In the genomic region with DNA sequence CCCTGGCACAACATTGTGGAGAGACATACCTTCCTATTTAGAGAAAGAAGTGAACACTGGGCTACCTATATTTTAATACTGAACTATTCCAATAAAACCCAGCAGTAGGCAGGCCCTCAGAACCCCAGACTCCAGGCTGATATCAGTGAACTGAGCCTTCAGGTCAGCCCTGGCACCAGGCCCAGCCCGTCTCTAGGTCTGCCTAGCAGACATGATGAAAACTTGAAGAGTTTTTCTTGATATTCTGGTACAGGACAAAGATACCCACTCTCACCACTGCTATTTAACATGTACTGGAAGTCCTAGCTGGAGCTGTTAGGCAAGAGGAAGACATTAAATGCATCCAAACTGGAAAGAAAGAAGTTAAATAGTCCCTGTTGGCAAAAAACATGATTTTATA, we compare ENCODE assay signal across 24 cellular contexts.
"Had no signal": no experiment of that assay in that cellular context is flagged by ENCODE, and none has a peak within 500 bp of the region (broad histone marks: within the 10 kb centered on the region; RNA-seq: fewer than 3 reads in every experiment).

No MANE protein-coding gene starts in this region.

- H3K27ac ChIP-seq: ascending aorta, breast epithelium, colonic mucosa, epithelial cell of prostate, esophagus squamous epithelium, gastroesophageal sphincter had no signal

- ATAC-seq: activated naive CD4-positive, alpha-beta T cell treated with anti-CD3 and anti-CD28 coated beads, Interleukin-2, amount 50 U/mL, for 72 hours; activated T-cell treated with anti-CD3 and anti-CD28 coated beads, Interleukin-2, amount 50 U/mL, for 72 hours; gastroesophageal sphincter had no signal

- H3K36me3 ChIP-seq: ascending aorta, breast epithelium, colonic mucosa, esophagus squamous epithelium, gastroesophageal sphincter had no signal

- H3K4me1 ChIP-seq: ascending aorta, breast epithelium, colonic mucosa, esophagus squamous epithelium, gastroesophageal sphincter had no signal

- DNase-seq: activated CD4-positive, alpha-beta memory T cell treated with anti-CD3 and anti-CD28 coated beads, Interleukin-2, amount 10 ng/mL, durations not matched to agents 7 days and 5 days; activated CD4-positive, alpha-beta T cell treated with anti-CD3 and anti-CD28 coated beads for 1 hour; activated CD4-positive, alpha-beta T cell treated with anti-CD3 and anti-CD28 coated beads for 4 hours; activated CD4-positive, alpha-beta T cell treated with anti-CD3 and anti-CD28 coated beads, Interleukin-2, amount 10 ng/mL, durations not matched to agents 7 days and 5 days; activated CD4-positive, alpha-beta T cell treated with anti-CD3 and anti-CD28 coated beads, Interleukin-2, amount 50 U/mL, for 4 hours; activated CD8-positive, alpha-beta memory T cell treated with anti-CD3 and anti-CD28 coated beads, Interleukin-2, amount 50 U/mL, for 48 hours; activated gamma-delta T cell; activated naive CD4-positive, alpha-beta T cell; activated naive CD4-positive, alpha-beta T cell treated with anti-CD3 and anti-CD28 coated beads, Interleukin-2, amount 10 ng/mL, durations not matched to agents 7 days and 5 days; activated naive CD8-positive, alpha-beta T cell treated with anti-CD3 and anti-CD28 coated beads, Interleukin-2, amount 10 ng/mL, durations not matched to agents 7 days and 5 days; activated T-cell treated with anti-CD3 and anti-CD28 coated beads for 4 hours; activated T-cell treated with anti-CD3 and anti-CD28 coated beads, Interleukin-2, amount 50 U/mL, for 24 hours; activated T-cell treated with anti-CD3 and anti-CD28 coated beads, Interleukin-2, amount 50 U/mL, for 72 hours; caudate nucleus; colonic mucosa; effector CD8-positive, alpha-beta T cell; esophagus squamous epithelium; foreskin melanocyte; T-helper 2 cell had no signal

- H3K9me3 ChIP-seq: breast epithelium, colonic mucosa, esophagus squamous epithelium had no signal

- H3K27me3 ChIP-seq: ascending aorta, breast epithelium, colonic mucosa, esophagus squamous epithelium, gastroesophageal sphincter had no signal

- H3K4me3 ChIP-seq: ascending aorta, breast epithelium, colonic mucosa, esophagus squamous epithelium, gastroesophageal sphincter had no signal
